1 cellular context compared by ENCODE assay signal in the genomic region with DNA sequence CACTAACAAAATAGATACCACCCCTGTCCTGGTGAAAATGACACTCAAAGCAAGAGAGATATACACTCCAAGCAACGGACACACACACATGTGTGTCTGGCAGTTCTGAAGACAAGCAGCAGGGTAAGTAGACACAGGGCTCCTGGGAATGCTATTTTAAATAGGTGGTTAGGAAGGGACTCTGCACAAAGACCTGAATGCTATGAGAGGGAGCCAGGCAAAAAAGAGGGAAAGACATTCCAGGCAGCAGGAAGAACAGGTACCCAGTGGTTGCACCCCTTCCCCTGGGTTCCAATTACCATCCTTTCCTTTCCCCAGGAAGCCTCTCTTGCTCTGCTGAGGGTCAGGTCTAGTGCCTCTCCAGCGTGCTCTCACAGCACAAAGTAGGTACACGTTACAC.
TF ChIP-seq lines count a peak whose summit lies in the region.

No MANE protein-coding gene starts in this region.

TF ChIP-seq in IMR-90, 13 proteins besides CTCF, POLR2A, EP300 and RAD21:
- no peak for TF ChIP-seq CEBPB (IDR thresholded peaks at IDR 0.05; ENCODE audit: low read depth, low read length)
- TF ChIP-seq CHD1 (IDR thresholded peaks at IDR 0.05; ENCODE audit: low read depth, low read length): no peak
- TF ChIP-seq RFX5 (IDR thresholded peaks at IDR 0.05; ENCODE audit: low read depth, low read length): no peak
